ENCODE assay signal across 8 cellular contexts in the genomic region with DNA sequence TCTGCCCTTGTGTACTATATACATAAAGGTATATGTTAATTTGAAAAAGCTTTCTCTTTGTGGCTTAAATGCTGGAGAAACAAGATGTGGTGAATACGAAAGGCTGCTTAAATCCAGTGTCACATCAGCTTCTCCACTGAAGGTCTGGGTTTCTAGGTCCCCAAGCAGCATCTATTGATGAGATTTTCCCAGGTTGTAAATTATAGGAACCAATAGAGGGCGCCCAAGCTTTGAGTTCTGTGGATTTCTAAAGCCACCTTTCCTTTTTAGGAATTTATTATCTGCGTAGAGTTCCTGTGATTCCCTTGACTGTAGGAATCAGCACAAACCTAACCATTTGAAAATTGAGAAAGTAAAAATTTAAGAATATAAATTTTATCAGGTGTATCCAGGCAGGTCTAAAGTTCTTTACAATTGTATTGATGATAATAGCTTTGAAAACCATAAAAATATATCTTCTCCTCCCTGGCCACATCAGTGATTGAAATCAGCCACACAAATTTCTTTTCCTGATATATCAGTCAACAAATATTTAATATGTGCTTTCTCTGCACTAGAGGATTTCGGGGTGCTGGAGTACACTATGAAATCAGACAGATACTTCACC.
DNase-seq lines count a peak whose midpoint lies in the region; ATAC-seq and TF ChIP-seq lines count a peak whose summit lies in the region.

No MANE protein-coding gene starts in this region.

- H3K4me1 Mint-ChIP-seq in mesothelial cell of epicardium, result no peaks in the 10 kb centered on the region

- in situ Hi-C loops in brain microvascular endothelial cell (cut with HindIII; ENCODE audit: low pct_ligation_motif_present, low sequenced_read_pairs), result no loop called here

- H3K36me3 ChIP-seq in brain microvascular endothelial cell (replicated peaks) (no peaks in the 10 kb centered on the region), left lung (no peaks in the 10 kb centered on the region)

- H3K4me1 ChIP-seq in left lung, result no peaks in the 10 kb centered on the region

- H3K9me3 Mint-ChIP-seq in mesothelial cell of epicardium, result peaks cover 6% of the 10 kb centered on the region

- no peaks in the 10 kb centered on the region for H3K27me3 Mint-ChIP-seq in mesothelial cell of epicardium (ENCODE audit: low read depth)

- H3K27ac Mint-ChIP-seq in mesothelial cell of epicardium, result no peak overlapping the region

- H3K9me3 ChIP-seq in left lung, result no peaks in the 10 kb centered on the region

- H3K27me3 ChIP-seq in brain microvascular endothelial cell (replicated peaks), result no peaks in the 10 kb centered on the region
- H3K27me3 ChIP-seq in left lung, result no peaks in the 10 kb centered on the region

- H3K36me3 Mint-ChIP-seq in mesothelial cell of epicardium, result peaks cover 7% of the 10 kb centered on the region

- intact Hi-C loops in left lung (cut with DNase I), result loop anchor here in 1 of 2 donors (10.0 kb wide), 1 partner anchor 321 kb away; no protein-coding TSS in a partner anchor

- DNase-seq in NCI-H1417 (lab: John Stamatoyannopoulos, UW) (peak; percentile 2 to 70 (median 4)), NCI-H1417 treated with DMSO at 0.1 percent for 48 hours (lab: John Stamatoyannopoulos, UW) (no peak), LNCaP clone FGC (ENCODE audit: low read depth) (peak; percentile 21), brain microvascular endothelial cell (peak; percentile 3), mesothelial cell of epicardium (ENCODE audit: low spot score in 2 of 2, unreplicated experiment in 2 of 2) (no peak), NCI-H446 treated with DMSO at 0.1 percent for 48 hours (lab: John Stamatoyannopoulos, UW) (no peak), left lung (no peak)

- no peak overlapping the region for H3K27ac ChIP-seq in brain microvascular endothelial cell
- no peak overlapping the region for H3K27ac ChIP-seq in left lung

- ATAC-seq in HG02571 (IDR thresholded peaks at IDR 0.05; ENCODE audit: unreplicated experiment) (no peak), left lung (no peak)

- TF ChIP-seq CTCF in LNCaP clone FGC (IDR thresholded peaks at IDR 0.05; ENCODE audit: control insufficient read depth, extremely low read depth, insufficient read depth) (peak; percentile 57), brain microvascular endothelial cell (IDR thresholded peaks at IDR 0.05; ENCODE audit: low read depth, low read length, missing control alignments) (peak; percentile 74), mesothelial cell of epicardium (IDR thresholded peaks at IDR 0.05; ENCODE audit: unreplicated experiment) (peak; percentile 62), left lung (IDR thresholded peaks at IDR 0.05) (peak in 1 of 2 donors; percentile 53)

- H3K4me3 Mint-ChIP-seq in mesothelial cell of epicardium, result no peak overlapping the region

- H3K4me3 ChIP-seq in LNCaP clone FGC (ENCODE audit: low read depth, low read length) (no peak overlapping the region), brain microvascular endothelial cell (ENCODE audit: low read depth, low read length) (no peak overlapping the region), left lung (no peak overlapping the region)

Comparison
In these comparisons a context has a peak if more than half of its experiments do, and no peak if none do; other contexts are left out.
1. DNase-seq: peak in NCI-H1417 (3 of 3), LNCaP clone FGC (single experiment) and brain microvascular endothelial cell (single experiment); none in NCI-H1417 treated with DMSO at 0.1 percent for 48 hours (single experiment), mesothelial cell of epicardium (0 of 2), NCI-H446 treated with DMSO at 0.1 percent for 48 hours (single experiment) and left lung (0 of 2).